24 cellular contexts compared by ENCODE assay signal in genomic region chr2:42841344-42841743, GRCh38. TPM values are rescaled to one million over a fixed set of nuclear protein-coding genes. Genes with fewer than 3 reads are reported as not detected.
DNase-seq lines count a peak whose midpoint lies in the region; ATAC-seq and TF ChIP-seq lines count a peak whose summit lies in the region.
"Had no signal": no experiment of that assay in that cellular context is flagged by ENCODE, and none has a peak within 500 bp of the region (broad histone marks: within the 10 kb centered on the region; RNA-seq: fewer than 3 reads in every experiment).

No MANE protein-coding gene starts in this region.

- peak overlapping the region in 1 of 2 experiments; percentile 96 for H2BK12ac ChIP-seq in mesenchymal stem cell (ENCODE audit: low read length in 2 of 2)

- no peak overlapping the region for H2BK5ac ChIP-seq in mesenchymal stem cell (ENCODE audit: low read depth, low read length, poor library complexity, severe bottlenecking)

- H3K23ac ChIP-seq in mesenchymal stem cell (ENCODE audit: low read length in 2 of 2) = no peak overlapping the region

- no peaks in the 10 kb centered on the region for H3K79me1 ChIP-seq in mesenchymal stem cell (replicated peaks; ENCODE audit: low read length, poor library complexity, severe bottlenecking)

- H3K14ac ChIP-seq in mesenchymal stem cell (ENCODE audit: low read length in 2 of 2) = peak overlapping the region in 1 of 2 experiments; percentile 64

- H3K4me1 ChIP-seq in mesenchymal stem cell (ENCODE audit: control insufficient read depth, insufficient read depth, low read depth, low read length) = peaks cover 7% of the 10 kb centered on the region
- peaks cover 65% of the 10 kb centered on the region for H3K4me1 ChIP-seq in vagina

- no peak overlapping the region for H2BK15ac ChIP-seq in mesenchymal stem cell (ENCODE audit: low read depth, poor library complexity, severe bottlenecking)

- H4K91ac ChIP-seq in mesenchymal stem cell (ENCODE audit: low read length) = peak overlapping the region; percentile 77

- peak overlapping the region in 1 of 2 experiments; percentile 78 for H3K4ac ChIP-seq in mesenchymal stem cell (ENCODE audit: low read depth in 1 of 2, low read length in 2 of 2)

- no peak overlapping the region for H2AK5ac ChIP-seq in mesenchymal stem cell (ENCODE audit: low read length, severe bottlenecking)

- H3K9me3 ChIP-seq in mesenchymal stem cell (ENCODE audit: control insufficient read depth, low read length) (no peaks in the 10 kb centered on the region), vagina (no peaks in the 10 kb centered on the region)
- H3K9me3 ChIP-seq: HAP-1, SJCRH30 had no signal

- 100% methylated on average over 2 of the region's 5 CpGs for WGBS in mesenchymal stem cell

- no peak overlapping the region for H3K4me2 ChIP-seq in mesenchymal stem cell (ENCODE audit: low read length, poor library complexity, severe bottlenecking)
- H3K4me2 ChIP-seq: GM23338 had no signal

- peak overlapping the region; percentile 15 for H2BK120ac ChIP-seq in mesenchymal stem cell (ENCODE audit: low read depth, low read length)

- no peaks in the 10 kb centered on the region for H3K27me3 ChIP-seq in mesenchymal stem cell (ENCODE audit: control insufficient read depth in 1 of 2, insufficient read depth in 1 of 2, low read length in 2 of 2)
- no peaks in the 10 kb centered on the region for H3K27me3 ChIP-seq in vagina
- H3K27me3 ChIP-seq: BLaER1 treated with 17β-estradiol and CSF1 and Interleukin-3, amounts not matched to agents 10 nM and 100 nM; SJCRH30 had no signal

- TF ChIP-seq CTCF in vagina (IDR thresholded peaks at IDR 0.05) = no peak

- H4K8ac ChIP-seq in mesenchymal stem cell (ENCODE audit: low read length) = peak overlapping the region; percentile 7

- peak; percentile 46 for DNase-seq in cardiac septum (ENCODE audit: low spot score)
- no peak for DNase-seq in Right ventricle myocardium superior
- DNase-seq in mesenchymal stem cell = no peak
- DNase-seq in vagina (ENCODE audit: extremely low spot score in 2 of 2) = peak; percentile 82 to 93
- no peak for DNase-seq in NCI-H2171 treated with DMSO at 0.1 percent for 48 hours (lab: John Stamatoyannopoulos, UW)
- no peak for DNase-seq in hepatic stellate cell (ENCODE audit: low spot score)
- no peak for DNase-seq in iPS-NIHi7 (ENCODE audit: extremely low spot score)
- DNase-seq: 8988T, KG1, NCI-H1092, NCI-H1436, NCI-H187 treated with DMSO at 0.1 percent for 48 hours, NCI-H345, NCI-H524, NCI-H774, SJCRH30 had no signal

- no peak overlapping the region for H3K9ac ChIP-seq in mesenchymal stem cell (ENCODE audit: low read length)
- H3K9ac ChIP-seq: BLaER1 treated with 17β-estradiol and CSF1 and Interleukin-3, amounts not matched to agents 10 nM and 100 nM had no signal

- intact Hi-C loops in cardiac septum (cut with DNase I) = no loop called here
- intact Hi-C loops in Right ventricle myocardium superior (cut with DNase I) = no loop called here
- intact Hi-C loops in vagina (cut with DNase I) = no loop called here

- no peak overlapping the region for H2AFZ ChIP-seq in mesenchymal stem cell (ENCODE audit: low read depth, low read length)
- H2AFZ ChIP-seq: GM23338 had no signal

- H3K4me3 ChIP-seq in mesenchymal stem cell (ENCODE audit: insufficient read depth in 1 of 2, low read depth in 1 of 2, low read length in 2 of 2) (no peak overlapping the region), skin epidermis (no peak overlapping the region), vagina (no peak overlapping the region)
- H3K4me3 ChIP-seq: BLaER1 treated with 17β-estradiol and CSF1 and Interleukin-3, amounts not matched to agents 10 nM and 100 nM; GM23338; HAP-1; SJCRH30 had no signal

- TF ChIP-seq POLR2A in vagina (IDR thresholded peaks at IDR 0.05) = no peak

- H3K36me3 ChIP-seq in mesenchymal stem cell (ENCODE audit: control insufficient read depth in 1 of 2, insufficient read depth in 2 of 2, low read depth in 1 of 2, low read length in 2 of 2) (no peaks in the 10 kb centered on the region), vagina (no peaks in the 10 kb centered on the region)
- H3K36me3 ChIP-seq: BLaER1 treated with 17β-estradiol and CSF1 and Interleukin-3, amounts not matched to agents 10 nM and 100 nM; HAP-1; SJCRH30 had no signal

- peak overlapping the region; percentile 58 to 83 for H3K18ac ChIP-seq in mesenchymal stem cell (ENCODE audit: low read depth in 1 of 2, low read length in 2 of 2)

- H3K27ac ChIP-seq in mesenchymal stem cell (ENCODE audit: low read length, poor library complexity, severe bottlenecking) (no peak overlapping the region), skin epidermis (peak overlapping the region in 15 of 21 experiments; percentile 28 to 81 (median 57)), vagina (peak overlapping the region; percentile 81)
- H3K27ac ChIP-seq: BLaER1 treated with 17β-estradiol and CSF1 and Interleukin-3, amounts not matched to agents 10 nM and 100 nM; HL-60; SJCRH30 had no signal

- no peak for ATAC-seq in Right ventricle myocardium superior (ENCODE audit: poor library complexity)
- ATAC-seq: GM23338, Panc1 had no signal

RNA-seq across cellular contexts. Expression of gene HAAO, which starts 49.0 kb away (rescaled TPM):
- total RNA-seq in cardiac septum (2.5 TPM), Right ventricle myocardium superior (2.3 TPM), vagina (5.9 TPM)
- 1.9 TPM for polyA plus RNA-seq in mesenchymal stem cell (2013, experiment 1 of 2)
- polyA plus RNA-seq in mesenchymal stem cell (2013, experiment 2 of 2) = 1.8 TPM
- total RNA-seq: Daoy, HT-29 had no signal

Comparison
In these comparisons a context has a peak if more than half of its experiments do, and no peak if none do; other contexts are left out.
1. DNase-seq: peak in cardiac septum (single experiment) and vagina (2 of 2); none in Right ventricle myocardium superior (single experiment), mesenchymal stem cell (single experiment), NCI-H2171 treated with DMSO at 0.1 percent for 48 hours (single experiment), hepatic stellate cell (single experiment) and iPS-NIHi7 (single experiment).